Comparison of ENCODE assay signal across 29 cellular contexts in genomic region chr12:9786726-9787339, GRCh38. TPM values are rescaled to one million over a fixed set of nuclear protein-coding genes. Genes with fewer than 3 reads are reported as not detected.
DNase-seq lines count a peak whose midpoint lies in the region; ATAC-seq and TF ChIP-seq lines count a peak whose summit lies in the region.
"Had no signal": no experiment of that assay in that cellular context is flagged by ENCODE, and none has a peak within 500 bp of the region (broad histone marks: within the 10 kb centered on the region; RNA-seq: fewer than 3 reads in every experiment).

No MANE protein-coding gene starts in this region.

- H3K9me3 ChIP-seq in neural progenitor cell (ENCODE audit: low read depth), result no peaks in the 10 kb centered on the region
- H3K9me3 ChIP-seq: adrenal gland, colonic mucosa, sigmoid colon, thoracic aorta had no signal

- peak overlapping the region; percentile 34 for H3K4me3 Mint-ChIP-seq in activated naive CD4-positive, alpha-beta T cell treated with anti-CD3 and anti-CD28 coated beads for 36 hours
- no peak overlapping the region for H3K4me3 Mint-ChIP-seq in activated naive CD4-positive, alpha-beta T cell treated with anti-CD3 and anti-CD28 coated beads, Interleukin-2, amount 10 ng/mL, durations not matched to agents 7 days and 5 days
- H3K4me3 Mint-ChIP-seq in neural progenitor cell, result no peak overlapping the region
- H3K4me3 Mint-ChIP-seq in activated T-helper 1 cell treated with anti-CD3 and anti-CD28 coated beads, Interleukin-12 subunit alpha, Interleukin-12 subunit beta, Interleukin-2, Interleukin-4 antibody, amounts not matched to agents 30 ng/mL and 10 ng/mL and 1 ng/mL, durations not matched to agents 14 hours and 24 hours and 36 hours, result no peak overlapping the region

- H3K4me3 ChIP-seq in astrocyte of the spinal cord (ENCODE audit: low read depth, low read length) (no peak overlapping the region), neural progenitor cell (no peak overlapping the region)
- H3K4me3 ChIP-seq: adrenal gland, colonic mucosa, heart right ventricle, psoas muscle, sigmoid colon, thoracic aorta had no signal

- H3K36me3 Mint-ChIP-seq in activated naive CD4-positive, alpha-beta T cell treated with anti-CD3 and anti-CD28 coated beads for 36 hours (ENCODE audit: low read depth), result peaks cover 3% of the 10 kb centered on the region
- peaks cover 16% of the 10 kb centered on the region for H3K36me3 Mint-ChIP-seq in activated naive CD4-positive, alpha-beta T cell treated with anti-CD3 and anti-CD28 coated beads, Interleukin-2, amount 10 ng/mL, durations not matched to agents 7 days and 5 days
- no peaks in the 10 kb centered on the region for H3K36me3 Mint-ChIP-seq in neural progenitor cell
- H3K36me3 Mint-ChIP-seq in activated T-helper 1 cell treated with anti-CD3 and anti-CD28 coated beads, Interleukin-12 subunit alpha, Interleukin-12 subunit beta, Interleukin-2, Interleukin-4 antibody, amounts not matched to agents 30 ng/mL and 10 ng/mL and 1 ng/mL, durations not matched to agents 14 hours and 24 hours and 36 hours (ENCODE audit: low read depth), result peaks cover 7% of the 10 kb centered on the region

- H3K9me3 Mint-ChIP-seq in activated naive CD4-positive, alpha-beta T cell treated with anti-CD3 and anti-CD28 coated beads for 36 hours, result peaks cover 2% of the 10 kb centered on the region
- peaks cover 9% of the 10 kb centered on the region for H3K9me3 Mint-ChIP-seq in activated naive CD4-positive, alpha-beta T cell treated with anti-CD3 and anti-CD28 coated beads, Interleukin-2, amount 10 ng/mL, durations not matched to agents 7 days and 5 days
- peaks cover 2% of the 10 kb centered on the region for H3K9me3 Mint-ChIP-seq in neural progenitor cell
- H3K9me3 Mint-ChIP-seq in activated T-helper 1 cell treated with anti-CD3 and anti-CD28 coated beads, Interleukin-12 subunit alpha, Interleukin-12 subunit beta, Interleukin-2, Interleukin-4 antibody, amounts not matched to agents 30 ng/mL and 10 ng/mL and 1 ng/mL, durations not matched to agents 14 hours and 24 hours and 36 hours, result peaks cover 11% of the 10 kb centered on the region

- no peaks in the 10 kb centered on the region for H3K27me3 Mint-ChIP-seq in activated naive CD4-positive, alpha-beta T cell treated with anti-CD3 and anti-CD28 coated beads for 36 hours (ENCODE audit: low read depth)
- H3K27me3 Mint-ChIP-seq in activated naive CD4-positive, alpha-beta T cell treated with anti-CD3 and anti-CD28 coated beads, Interleukin-2, amount 10 ng/mL, durations not matched to agents 7 days and 5 days, result no peaks in the 10 kb centered on the region
- peaks cover 4% of the 10 kb centered on the region for H3K27me3 Mint-ChIP-seq in neural progenitor cell (ENCODE audit: insufficient read depth, low read depth)
- H3K27me3 Mint-ChIP-seq in activated T-helper 1 cell treated with anti-CD3 and anti-CD28 coated beads, Interleukin-12 subunit alpha, Interleukin-12 subunit beta, Interleukin-2, Interleukin-4 antibody, amounts not matched to agents 30 ng/mL and 10 ng/mL and 1 ng/mL, durations not matched to agents 14 hours and 24 hours and 36 hours (ENCODE audit: insufficient read depth), result no peaks in the 10 kb centered on the region

- H3K4me2 ChIP-seq in neural progenitor cell, result peak overlapping the region; percentile 1

- ATAC-seq in HG03196 (IDR thresholded peaks at IDR 0.05; ENCODE audit: unreplicated experiment), result no peak
- ATAC-seq: foreskin keratinocyte, heart right ventricle, left lobe of liver, psoas muscle had no signal

- H3K4me1 ChIP-seq in neural progenitor cell, result peaks cover 12% of the 10 kb centered on the region
- H3K4me1 ChIP-seq: adrenal gland, colonic mucosa, foreskin keratinocyte, heart right ventricle, psoas muscle, sigmoid colon had no signal

- H3K36me3 ChIP-seq in neural progenitor cell, result no peaks in the 10 kb centered on the region
- H3K36me3 ChIP-seq: adrenal gland, colonic mucosa, heart right ventricle, sigmoid colon, thoracic aorta had no signal

- no peak overlapping the region for H3K27ac Mint-ChIP-seq in activated naive CD4-positive, alpha-beta T cell treated with anti-CD3 and anti-CD28 coated beads for 36 hours
- no peak overlapping the region for H3K27ac Mint-ChIP-seq in activated naive CD4-positive, alpha-beta T cell treated with anti-CD3 and anti-CD28 coated beads, Interleukin-2, amount 10 ng/mL, durations not matched to agents 7 days and 5 days
- H3K27ac Mint-ChIP-seq in neural progenitor cell, result no peak overlapping the region
- H3K27ac Mint-ChIP-seq in activated T-helper 1 cell treated with anti-CD3 and anti-CD28 coated beads, Interleukin-12 subunit alpha, Interleukin-12 subunit beta, Interleukin-2, Interleukin-4 antibody, amounts not matched to agents 30 ng/mL and 10 ng/mL and 1 ng/mL, durations not matched to agents 14 hours and 24 hours and 36 hours, result no peak overlapping the region

- in situ Hi-C loops in astrocyte of the spinal cord (cut with HindIII; ENCODE audit: low sequenced_read_pairs), result no loop called here

- H4K20me1 ChIP-seq in neural progenitor cell (ENCODE audit: low read depth), result no peaks in the 10 kb centered on the region

- peaks cover 63% of the 10 kb centered on the region for H3K4me1 Mint-ChIP-seq in activated naive CD4-positive, alpha-beta T cell treated with anti-CD3 and anti-CD28 coated beads for 36 hours (ENCODE audit: low read depth)
- peaks cover 47% of the 10 kb centered on the region for H3K4me1 Mint-ChIP-seq in activated naive CD4-positive, alpha-beta T cell treated with anti-CD3 and anti-CD28 coated beads, Interleukin-2, amount 10 ng/mL, durations not matched to agents 7 days and 5 days
- H3K4me1 Mint-ChIP-seq in neural progenitor cell, result peaks cover 8% of the 10 kb centered on the region
- H3K4me1 Mint-ChIP-seq in activated T-helper 1 cell treated with anti-CD3 and anti-CD28 coated beads, Interleukin-12 subunit alpha, Interleukin-12 subunit beta, Interleukin-2, Interleukin-4 antibody, amounts not matched to agents 30 ng/mL and 10 ng/mL and 1 ng/mL, durations not matched to agents 14 hours and 24 hours and 36 hours (ENCODE audit: low read depth), result peaks cover 14% of the 10 kb centered on the region

- no peaks in the 10 kb centered on the region for H3F3A ChIP-seq in neural progenitor cell (ENCODE audit: low read depth)

- no peak for DNase-seq in activated naive CD4-positive, alpha-beta T cell treated with anti-CD3 and anti-CD28 coated beads for 36 hours
- no peak for DNase-seq in activated naive CD4-positive, alpha-beta T cell treated with anti-CD3 and anti-CD28 coated beads, Interleukin-2, amount 10 ng/mL, durations not matched to agents 7 days and 5 days
- DNase-seq in KG1 (lab: John Stamatoyannopoulos, UW) (peak; percentile 38), astrocyte of the spinal cord (ENCODE audit: low read depth, low spot score) (peak; percentile 12), neural progenitor cell (ENCODE audit: low spot score) (peak; percentile 14), hepatic stellate cell (ENCODE audit: low spot score) (no peak)
- DNase-seq in activated T-helper 1 cell treated with anti-CD3 and anti-CD28 coated beads, Interleukin-12 subunit alpha, Interleukin-12 subunit beta, Interleukin-2, Interleukin-4 antibody, amounts not matched to agents 30 ng/mL and 10 ng/mL and 1 ng/mL, durations not matched to agents 14 hours and 24 hours and 36 hours (ENCODE audit: low spot score), result no peak
- DNase-seq: 8988T; activated CD4-positive, alpha-beta T cell treated with anti-CD3 and anti-CD28 coated beads, Interleukin-2, amount 50 U/mL, for 4 hours; activated CD8-positive, alpha-beta memory T cell treated with anti-CD3 and anti-CD28 coated beads, Interleukin-2, amount 50 U/mL, for 48 hours; activated effector memory CD4-positive, alpha-beta T cell treated with anti-CD3 and anti-CD28 coated beads, Interleukin-2, amount 50 U/mL, for 16 hours; adrenal gland; colonic mucosa; effector CD8-positive, alpha-beta T cell; foreskin keratinocyte; heart right ventricle; NCI-H446; NCI-H82; psoas muscle; sigmoid colon; stimulated activated naive CD4-positive, alpha-beta T cell; T-helper 1 cell had no signal

- no peaks in the 10 kb centered on the region for H3K79me2 ChIP-seq in neural progenitor cell (ENCODE audit: low read depth)

- CTCF ChIA-PET in activated naive CD4-positive, alpha-beta T cell treated with anti-CD3 and anti-CD28 coated beads for 36 hours (lab: Charles Lee), result interaction anchor here (0.5 to 0.8 kb wide), 2 partner anchors 36 to 78 kb away, joined by 3 to 6 read pairs; no protein-coding TSS in a partner anchor
- CTCF ChIA-PET in activated naive CD4-positive, alpha-beta T cell treated with anti-CD3 and anti-CD28 coated beads, Interleukin-2, amount 10 ng/mL, durations not matched to agents 7 days and 5 days (lab: Charles Lee), result interaction anchor here (0.9 kb wide), 1 partner anchor 11 kb away, joined by 3 read pairs; no protein-coding TSS in a partner anchor

- H3K27ac ChIP-seq in neural progenitor cell, result no peak overlapping the region
- H3K27ac ChIP-seq: adrenal gland, colonic mucosa, foreskin keratinocyte, heart right ventricle, psoas muscle, sigmoid colon, thoracic aorta had no signal

- H2AFZ ChIP-seq in neural progenitor cell (replicated peaks), result no peak overlapping the region

- H3K27me3 ChIP-seq in neural progenitor cell, result no peaks in the 10 kb centered on the region
- H3K27me3 ChIP-seq: colonic mucosa, heart right ventricle, sigmoid colon had no signal

- H3K9ac ChIP-seq in neural progenitor cell, result no peak overlapping the region

- intact Hi-C loops in activated naive CD4-positive, alpha-beta T cell treated with anti-CD3 and anti-CD28 coated beads for 36 hours (cut with micrococcal nuclease), result loop anchor here (1.0 kb wide), 1 partner anchor 7 kb away; no protein-coding TSS in a partner anchor
- intact Hi-C loops in activated T-helper 1 cell treated with anti-CD3 and anti-CD28 coated beads, Interleukin-12 subunit alpha, Interleukin-12 subunit beta, Interleukin-2, Interleukin-4 antibody, amounts not matched to agents 30 ng/mL and 10 ng/mL and 1 ng/mL, durations not matched to agents 14 hours and 24 hours and 36 hours (cut with micrococcal nuclease), result loop anchor here (1.0 kb wide), 1 partner anchor 12 kb away; no protein-coding TSS in a partner anchor

- no peak for TF ChIP-seq CTCF in astrocyte of the spinal cord (IDR thresholded peaks at IDR 0.05; ENCODE audit: low read depth, low read length)
- no peak for TF ChIP-seq CTCF in neural progenitor cell (IDR thresholded peaks at IDR 0.05)

RNA-seq across cellular contexts. Expression of gene CD69, which starts 26.1 kb away (rescaled TPM):
- total RNA-seq in activated naive CD4-positive, alpha-beta T cell treated with anti-CD3 and anti-CD28 coated beads for 36 hours, result 100 to 1,000 TPM; 150 to 153 TPM
- not detected in 2 replicates for total RNA-seq in neural progenitor cell (ENCODE audit: low replicate concordance)
- total RNA-seq in activated T-helper 1 cell treated with anti-CD3 and anti-CD28 coated beads, Interleukin-12 subunit alpha, Interleukin-12 subunit beta, Interleukin-2, Interleukin-4 antibody, amounts not matched to agents 30 ng/mL and 10 ng/mL and 1 ng/mL, durations not matched to agents 14 hours and 24 hours and 36 hours, result 90.5 and 93.2 TPM in 2 replicates
- total RNA-seq: foreskin keratinocyte, LHCN-M2, RPMI7951, SK-MEL-5 had no signal

RNA-seq across cellular contexts. Expression of gene KLRF1, which starts 40.4 kb away (rescaled TPM):
- total RNA-seq in activated naive CD4-positive, alpha-beta T cell treated with anti-CD3 and anti-CD28 coated beads for 36 hours, result not detected
- total RNA-seq in neural progenitor cell (ENCODE audit: low replicate concordance), result not detected in 2 replicates
- total RNA-seq in activated T-helper 1 cell treated with anti-CD3 and anti-CD28 coated beads, Interleukin-12 subunit alpha, Interleukin-12 subunit beta, Interleukin-2, Interleukin-4 antibody, amounts not matched to agents 30 ng/mL and 10 ng/mL and 1 ng/mL, durations not matched to agents 14 hours and 24 hours and 36 hours, result not detected in 2 replicates
- total RNA-seq: epithelial cell of proximal tubule, left lobe of liver, LHCN-M2, RPMI7951, SK-MEL-5 had no signal

RNA-seq across cellular contexts. Expression of gene CLECL1, which starts 53.9 kb away (rescaled TPM):
- 1 to 10 TPM; 1.7 to 1.9 TPM for total RNA-seq in activated naive CD4-positive, alpha-beta T cell treated with anti-CD3 and anti-CD28 coated beads for 36 hours
- not detected in 2 replicates for total RNA-seq in neural progenitor cell (ENCODE audit: low replicate concordance)
- total RNA-seq in activated T-helper 1 cell treated with anti-CD3 and anti-CD28 coated beads, Interleukin-12 subunit alpha, Interleukin-12 subunit beta, Interleukin-2, Interleukin-4 antibody, amounts not matched to agents 30 ng/mL and 10 ng/mL and 1 ng/mL, durations not matched to agents 14 hours and 24 hours and 36 hours, result 7.6 and 9.1 TPM in 2 replicates
- total RNA-seq: epithelial cell of proximal tubule, foreskin keratinocyte, LHCN-M2, RPMI7951, sigmoid colon, SK-MEL-5 had no signal

Comparison
In these comparisons a context has a peak if more than half of its experiments do, and no peak if none do; other contexts are left out.
1. DNase-seq: peak in KG1 (single experiment), astrocyte of the spinal cord (single experiment) and neural progenitor cell (single experiment); none in activated naive CD4-positive, alpha-beta T cell treated with anti-CD3 and anti-CD28 coated beads for 36 hours (single experiment), activated naive CD4-positive, alpha-beta T cell treated with anti-CD3 and anti-CD28 coated beads, Interleukin-2, amount 10 ng/mL, durations not matched to agents 7 days and 5 days (single experiment), hepatic stellate cell (single experiment) and activated T-helper 1 cell treated with anti-CD3 and anti-CD28 coated beads, Interleukin-12 subunit alpha, Interleukin-12 subunit beta, Interleukin-2, Interleukin-4 antibody, amounts not matched to agents 30 ng/mL and 10 ng/mL and 1 ng/mL, durations not matched to agents 14 hours and 24 hours and 36 hours (single experiment).
2. RNA of gene CD69, which starts 26.1 kb away (total RNA-seq): 150 to 153 TPM in activated naive CD4-positive, alpha-beta T cell treated with anti-CD3 and anti-CD28 coated beads for 36 hours and 90.5 to 93.2 TPM in activated T-helper 1 cell treated with anti-CD3 and anti-CD28 coated beads, Interleukin-12 subunit alpha, Interleukin-12 subunit beta, Interleukin-2, Interleukin-4 antibody, amounts not matched to agents 30 ng/mL and 10 ng/mL and 1 ng/mL, durations not matched to agents 14 hours and 24 hours and 36 hours; not detected in neural progenitor cell; every median in the first group is over 10 times any median in the second.